ENCODE assay signal across 1 cellular context in the genomic region with DNA sequence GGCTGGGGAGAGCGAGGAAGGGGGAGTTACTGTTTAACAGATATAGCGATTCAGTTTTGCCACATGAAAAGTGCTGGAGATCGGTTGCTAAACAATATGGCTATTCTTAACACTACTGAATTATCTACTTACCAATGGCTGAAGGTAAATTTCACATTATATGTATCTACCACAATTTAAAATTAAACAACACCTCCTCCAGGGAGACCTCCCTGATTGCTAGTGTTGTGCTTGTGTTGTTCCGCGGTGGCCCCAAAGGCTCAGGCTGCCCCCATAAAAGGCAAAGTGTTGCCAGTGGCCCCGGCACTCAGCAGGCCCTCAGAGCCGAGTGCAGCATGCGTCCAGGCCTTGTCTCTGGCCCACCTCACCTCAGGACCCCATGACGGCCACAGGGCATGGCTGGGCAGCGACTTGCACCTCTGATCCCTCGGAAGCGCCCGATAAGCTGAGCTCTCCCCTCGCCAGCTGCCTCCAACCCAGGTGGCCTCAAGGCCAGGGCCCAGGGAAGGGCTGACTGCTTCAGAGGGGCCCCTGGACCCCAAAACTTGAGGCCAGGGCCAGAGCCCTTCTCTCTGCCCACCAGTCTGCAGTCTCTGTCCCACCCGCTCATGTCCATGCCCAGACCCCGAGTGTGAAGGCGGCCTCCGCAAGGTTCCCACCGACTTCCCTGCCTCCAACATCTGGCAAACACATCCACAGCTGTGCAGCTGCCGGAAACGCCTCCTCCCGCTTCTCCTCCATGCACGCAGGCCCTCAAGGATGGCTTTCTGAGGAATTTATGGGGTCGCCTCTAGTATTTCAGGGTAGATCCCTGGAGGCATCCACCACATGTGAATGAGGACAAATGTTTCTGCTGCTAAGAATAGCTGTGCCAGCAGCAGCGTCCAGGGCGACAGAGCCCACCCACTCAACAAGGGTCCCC.
TF ChIP-seq lines count a peak whose summit lies in the region.

No MANE protein-coding gene starts in this region.

TF ChIP-seq in SK-N-SH, 30 proteins besides CTCF, POLR2A, EP300 and RAD21 (continued from another document):
- TF ChIP-seq, protein P1, sequence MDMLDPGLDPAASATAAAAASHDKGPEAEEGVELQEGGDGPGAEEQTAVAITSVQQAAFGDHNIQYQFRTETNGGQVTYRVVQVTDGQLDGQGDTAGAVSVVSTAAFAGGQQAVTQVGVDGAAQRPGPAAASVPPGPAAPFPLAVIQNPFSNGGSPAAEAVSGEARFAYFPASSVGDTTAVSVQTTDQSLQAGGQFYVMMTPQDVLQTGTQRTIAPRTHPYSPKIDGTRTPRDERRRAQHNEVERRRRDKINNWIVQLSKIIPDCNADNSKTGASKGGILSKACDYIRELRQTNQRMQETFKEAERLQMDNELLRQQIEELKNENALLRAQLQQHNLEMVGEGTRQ (IDR thresholded peaks at IDR 0.05; ENCODE audit: borderline replicate concordance, low read depth, low read length), result no peak
- no peak for TF ChIP-seq SIN3A (IDR thresholded peaks at IDR 0.05; ENCODE audit: borderline replicate concordance, low read depth, low read length)
- no peak for TF ChIP-seq TCF12 (IDR thresholded peaks at IDR 0.05)
- no peak for TF ChIP-seq RFX5 (IDR thresholded peaks at IDR 0.05; ENCODE audit: low read length)
